ENCODE assay signal across 3 cellular contexts in genomic region chr16:60299345-60299744, GRCh38.
"Had no signal": no experiment of that assay in that cellular context is flagged by ENCODE, and none has a peak within 500 bp of the region (broad histone marks: within the 10 kb centered on the region; RNA-seq: fewer than 3 reads in every experiment).

No MANE protein-coding gene starts in this region.

- H3K4me3 ChIP-seq: GM12878 had no signal

- ATAC-seq: GM12878 had no signal

- DNase-seq: GDM1, GF-D8 had no signal
